Comparison of ENCODE assay signal across 8 cellular contexts in the genomic region with DNA sequence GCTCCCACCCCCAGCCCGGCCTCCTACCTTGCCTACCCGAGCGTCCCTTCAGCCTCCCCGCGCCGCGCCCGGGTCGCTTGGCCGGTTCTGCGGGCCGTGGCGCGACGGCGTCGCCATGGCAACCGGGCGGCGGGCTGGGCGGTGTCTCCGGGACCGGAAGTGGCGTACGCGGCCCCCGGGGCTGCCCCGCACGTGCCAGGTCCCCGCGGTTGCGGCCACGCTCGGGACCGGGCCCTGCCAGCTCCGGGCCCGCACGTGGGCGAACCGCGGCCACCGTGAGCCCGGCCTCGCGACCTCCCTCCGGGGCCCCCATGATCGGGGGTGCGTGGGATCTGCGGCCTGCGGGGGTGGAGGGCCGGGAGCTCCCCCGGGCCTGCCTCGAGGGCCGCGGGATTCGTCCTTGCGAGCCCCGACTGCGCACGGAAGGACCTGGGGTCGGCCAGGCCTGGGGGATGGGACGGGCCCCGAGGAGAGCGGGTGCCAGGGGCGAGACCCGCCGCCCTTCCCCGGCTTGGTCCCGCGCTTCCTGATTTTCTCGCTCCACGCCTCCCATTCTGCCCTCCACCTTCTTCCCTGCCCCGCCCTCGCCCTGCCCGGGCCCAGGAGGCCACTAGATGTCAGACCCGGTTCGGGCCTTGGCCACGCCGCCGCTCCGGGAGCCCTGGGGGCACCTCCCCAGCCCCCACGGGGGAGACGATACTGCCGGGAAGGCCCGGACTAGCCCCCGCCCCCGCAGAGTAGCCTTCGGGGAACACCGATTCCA. TPM values are rescaled to one million over a fixed set of nuclear protein-coding genes. Genes with fewer than 3 reads are reported as not detected.
DNase-seq lines count a peak whose midpoint lies in the region; FAIRE-seq and TF ChIP-seq lines count a peak whose summit lies in the region.

A gene with protein sequence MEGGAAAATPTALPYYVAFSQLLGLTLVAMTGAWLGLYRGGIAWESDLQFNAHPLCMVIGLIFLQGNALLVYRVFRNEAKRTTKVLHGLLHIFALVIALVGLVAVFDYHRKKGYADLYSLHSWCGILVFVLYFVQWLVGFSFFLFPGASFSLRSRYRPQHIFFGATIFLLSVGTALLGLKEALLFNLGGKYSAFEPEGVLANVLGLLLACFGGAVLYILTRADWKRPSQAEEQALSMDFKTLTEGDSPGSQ (minus strand): TSS at position 89 of the 763 bp plus-strand sequence. CDS start 8,759 bp downstream, outside the sequence.

- peak within 1 kb of the TSS; percentile 71 for H4K12ac ChIP-seq in trophoblast cell (ENCODE audit: low read depth, low read length)

- no peaks in the 10 kb centered on the region for H3K27me3 ChIP-seq in trophoblast cell (ENCODE audit: insufficient read depth, low read length)

- peak within 1 kb of the TSS; percentile 75 for H3K9ac ChIP-seq in trophoblast cell (ENCODE audit: low read length)

- H3K4me1 Mint-ChIP-seq in activated naive CD4-positive, alpha-beta T cell treated with anti-CD3 and anti-CD28 coated beads, Interleukin-2, amount 50 U/mL, for 24 hours = peaks cover 15% of the 10 kb centered on the region
- H3K4me1 Mint-ChIP-seq in glutamatergic neuron (ENCODE audit: low read depth, unreplicated experiment) (peaks cover 24% of the 10 kb centered on the region), type B pancreatic cell (ENCODE audit: unreplicated experiment) (peaks cover 13% of the 10 kb centered on the region)

- H3K27ac Mint-ChIP-seq in activated naive CD4-positive, alpha-beta T cell treated with anti-CD3 and anti-CD28 coated beads, Interleukin-2, amount 50 U/mL, for 24 hours = peak within 1 kb of the TSS; percentile 96
- peak within 1 kb of the TSS; percentile 80 for H3K27ac Mint-ChIP-seq in glutamatergic neuron (ENCODE audit: unreplicated experiment)
- H3K27ac Mint-ChIP-seq in type B pancreatic cell = peak within 1 kb of the TSS; percentile 93

- no peaks in the 10 kb centered on the region for H3K36me3 Mint-ChIP-seq in activated naive CD4-positive, alpha-beta T cell treated with anti-CD3 and anti-CD28 coated beads, Interleukin-2, amount 50 U/mL, for 24 hours
- no peaks in the 10 kb centered on the region for H3K36me3 Mint-ChIP-seq in glutamatergic neuron (ENCODE audit: unreplicated experiment)
- no peaks in the 10 kb centered on the region for H3K36me3 Mint-ChIP-seq in type B pancreatic cell

- peak within 1 kb of the TSS; percentile 74 for H4K8ac ChIP-seq in trophoblast cell (ENCODE audit: low read depth, low read length)

- peaks cover 15% of the 10 kb centered on the region in 2 experiments for H3K4me1 ChIP-seq in trophoblast cell (ENCODE audit: control insufficient read depth in 1 of 2, insufficient read depth in 2 of 2, low read length in 2 of 2)

- peak within 1 kb of the TSS; percentile 7 for H2BK12ac ChIP-seq in trophoblast cell (ENCODE audit: low read length)

- no peak for FAIRE-seq in HTR-8/SVneo (lab: Jason Lieb, UNC)

- peak within 1 kb of the TSS; percentile 64 for H2AFZ ChIP-seq in trophoblast cell (ENCODE audit: insufficient read depth, low read length, poor library complexity)

- H3K36me3 ChIP-seq in trophoblast cell (ENCODE audit: control insufficient read depth in 1 of 2, insufficient read depth in 2 of 2, low read length in 2 of 2) = no peaks in the 10 kb centered on the region

- no peaks in the 10 kb centered on the region for H3K9me3 Mint-ChIP-seq in activated naive CD4-positive, alpha-beta T cell treated with anti-CD3 and anti-CD28 coated beads, Interleukin-2, amount 50 U/mL, for 24 hours
- H3K9me3 Mint-ChIP-seq in glutamatergic neuron (ENCODE audit: unreplicated experiment) (peaks cover 6% of the 10 kb centered on the region), type B pancreatic cell (no peaks in the 10 kb centered on the region)

- WGBS in trophoblast cell (ENCODE audit: extremely low coverage, insufficient coverage, insufficient read length) = no CpG with 5 or more reads among the region's 89 CpGs

- H3K79me2 ChIP-seq in trophoblast cell (ENCODE audit: control insufficient read depth, insufficient read depth, low read length, poor library complexity) = peaks cover 11% of the 10 kb centered on the region

- no peak within 1 kb of the TSS for H3K23ac ChIP-seq in trophoblast cell (ENCODE audit: low read length)

- DNase-seq in D341Med (ENCODE audit: low spot score) = peak; percentile 97
- peak; percentile 95 for DNase-seq in GM20000 (ENCODE audit: low spot score)
- peak; percentile 51 for DNase-seq in HTR-8/SVneo (ENCODE audit: insufficient read length, low spot score)
- DNase-seq in SHP77 treated with DMSO at 0.1 percent for 48 hours (lab: John Stamatoyannopoulos, UW) = peak; percentile 37
- DNase-seq in glutamatergic neuron = peak; percentile 79
- peak; percentile 75 to 89 for DNase-seq in trophoblast cell
- DNase-seq in type B pancreatic cell (ENCODE audit: extremely low spot score, unreplicated experiment) = peak; percentile 89

- TF ChIP-seq CTCF in GM20000 (IDR thresholded peaks at IDR 0.05; ENCODE audit: extremely low read depth, missing control alignments) (no peak), glutamatergic neuron (IDR thresholded peaks at IDR 0.05; ENCODE audit: partially characterized antibody, unreplicated experiment) (peak; percentile 37), type B pancreatic cell (conservative IDR thresholded peaks at IDR 0.05) (peak; percentile 29)

- peak within 1 kb of the TSS; percentile 74 for H3K4me3 ChIP-seq in trophoblast cell (ENCODE audit: low read depth, low read length)

- peak within 1 kb of the TSS; percentile 93 for H2BK120ac ChIP-seq in trophoblast cell (ENCODE audit: insufficient read depth, low read length, poor library complexity)

- peaks cover 19% of the 10 kb centered on the region for H3K79me1 ChIP-seq in trophoblast cell (ENCODE audit: low read length)

- H3K4me2 ChIP-seq in trophoblast cell (ENCODE audit: low read length) = peak within 1 kb of the TSS; percentile 93

- peak within 1 kb of the TSS; percentile 82 for H2BK5ac ChIP-seq in trophoblast cell (ENCODE audit: low read depth, low read length, poor library complexity)

- peak within 1 kb of the TSS; percentile 76 for H3K4ac ChIP-seq in trophoblast cell (ENCODE audit: low read depth, low read length)

- H3K18ac ChIP-seq in trophoblast cell (ENCODE audit: low read length) = peak within 1 kb of the TSS; percentile 89

- peak within 1 kb of the TSS; percentile 85 for H3K4me3 Mint-ChIP-seq in activated naive CD4-positive, alpha-beta T cell treated with anti-CD3 and anti-CD28 coated beads, Interleukin-2, amount 50 U/mL, for 24 hours
- peak within 1 kb of the TSS; percentile 82 for H3K4me3 Mint-ChIP-seq in glutamatergic neuron (ENCODE audit: unreplicated experiment)
- H3K4me3 Mint-ChIP-seq in type B pancreatic cell = peak within 1 kb of the TSS; percentile 89

- H3K14ac ChIP-seq in trophoblast cell (ENCODE audit: low read length) = peak within 1 kb of the TSS; percentile 93

- no peak within 1 kb of the TSS for H2AK5ac ChIP-seq in trophoblast cell (ENCODE audit: low read length)

- peaks cover 2% of the 10 kb centered on the region for H3K9me3 ChIP-seq in trophoblast cell (ENCODE audit: insufficient read depth, low read depth, low read length)

- peak within 1 kb of the TSS; percentile 86 for H3K27ac ChIP-seq in trophoblast cell (ENCODE audit: low read depth, low read length)

- peaks cover 2% of the 10 kb centered on the region for H3K27me3 Mint-ChIP-seq in activated naive CD4-positive, alpha-beta T cell treated with anti-CD3 and anti-CD28 coated beads, Interleukin-2, amount 50 U/mL, for 24 hours
- H3K27me3 Mint-ChIP-seq in glutamatergic neuron (ENCODE audit: unreplicated experiment) (peaks cover 3% of the 10 kb centered on the region), type B pancreatic cell (peaks cover 15% of the 10 kb centered on the region)

- H4K91ac ChIP-seq in trophoblast cell (ENCODE audit: low read depth, low read length) = peak within 1 kb of the TSS; percentile 96

RNA-seq across cellular contexts. Expression of the gene that starts here (rescaled TPM):
- total RNA-seq in glutamatergic neuron (ENCODE audit: unreplicated experiment) = 17.2 TPM
- 15.7 and 18.0 TPM in 2 replicates for polyA plus RNA-seq in trophoblast cell (2013)
- 34.5 and 85.1 TPM in 2 replicates for total RNA-seq in type B pancreatic cell (ENCODE audit: low replicate concordance)

Comparison
In these comparisons a context has a peak if more than half of its experiments do, and no peak if none do; other contexts are left out.
1. Peak in every context shown above with its lines: DNase-seq, H3K4me3 ChIP-seq and H3K27ac ChIP-seq.
2. DNase-seq: peak in every context shown above with its lines; median percentile 97 in D341Med; 95 in GM20000; 89 in type B pancreatic cell; 82 in trophoblast cell; 79 in glutamatergic neuron; 51 in HTR-8/SVneo; 37 in SHP77 treated with DMSO at 0.1 percent for 48 hours.